Comparison of ENCODE assay signal across 8 cellular contexts in genomic region chr19:46546194-46546896, GRCh38. TPM values are rescaled to one million over a fixed set of nuclear protein-coding genes. Genes with fewer than 3 reads are reported as not detected.
A peak's percentile ranks its signal among the peaks of the same experiment; 100 is the strongest.
DNase-seq lines count a peak whose midpoint lies in the region; ATAC-seq lines count a peak whose summit lies in the region.

No MANE protein-coding gene starts in this region.

- H3K9me3 Mint-ChIP-seq in stimulated activated naive B cell treated with anti-CD40 and anti-IgM and Interleukin-4, amounts not matched to agents 10 μg/mL and 1 μg/mL and 100 μg/mL, for 72 hours, result peaks cover 10 to 12% of the 10 kb centered on the region in 2 donors

- peak overlapping the region; percentile 42 for H3K4me3 ChIP-seq in HUES64 (ENCODE audit: low read length)

- H3K36me3 ChIP-seq in HUES64 (ENCODE audit: insufficient read depth, low read length), result no peaks in the 10 kb centered on the region

- WGBS in HUES64, result 77% methylated on average over 7 of the region's 7 CpGs

- ATAC-seq in stimulated activated naive B cell treated with anti-CD40 and anti-IgM and Interleukin-4, amounts not matched to agents 10 μg/mL and 1 μg/mL and 100 μg/mL, for 72 hours (replicated peaks), result peak; percentile 87 to 94
- ATAC-seq in GM21619 (IDR thresholded peaks at IDR 0.05; ENCODE audit: unreplicated experiment), result no peak

- peaks cover 5% of the 10 kb centered on the region for H3K4me1 ChIP-seq in HUES64 (ENCODE audit: insufficient read depth, low read length)

- peaks cover 3 to 4% of the 10 kb centered on the region in 2 donors for H3K4me1 Mint-ChIP-seq in stimulated activated naive B cell treated with anti-CD40 and anti-IgM and Interleukin-4, amounts not matched to agents 10 μg/mL and 1 μg/mL and 100 μg/mL, for 72 hours

- no peak overlapping the region for H3K27ac Mint-ChIP-seq in stimulated activated naive B cell treated with anti-CD40 and anti-IgM and Interleukin-4, amounts not matched to agents 10 μg/mL and 1 μg/mL and 100 μg/mL, for 72 hours

- H3K27ac ChIP-seq in HUES64 (ENCODE audit: low read depth, low read length), result no peak overlapping the region

- peak overlapping the region; percentile 67 to 69 for H3K4me3 Mint-ChIP-seq in stimulated activated naive B cell treated with anti-CD40 and anti-IgM and Interleukin-4, amounts not matched to agents 10 μg/mL and 1 μg/mL and 100 μg/mL, for 72 hours

- peak; percentile 35 for DNase-seq in COLO829 (ENCODE audit: low spot score)
- DNase-seq in activated CD8-positive, alpha-beta memory T cell treated with anti-CD3 and anti-CD28 coated beads, Interleukin-2, amount 50 U/mL, for 48 hours, result peak; percentile 56
- DNase-seq in inferior parietal cortex (ENCODE audit: extremely low spot score), result peak; percentile 44
- peak; percentile 39 for DNase-seq in stimulated activated naive B cell treated with anti-CD40 and anti-IgM and Interleukin-4, amounts not matched to agents 10 μg/mL and 1 μg/mL and 100 μg/mL, for 72 hours
- no peak for DNase-seq in hepatic stellate cell (ENCODE audit: low spot score)
- DNase-seq in activated CD4-positive, alpha-beta T cell treated with anti-CD3 and anti-CD28 coated beads, Interleukin-2, amount 50 U/mL, for 48 hours, result no peak

- no peak overlapping the region; the same call in 1 of the 2 replicates for H3K9ac ChIP-seq in HUES64 (ENCODE audit: low read depth, low read length)

- H3K27me3 Mint-ChIP-seq in stimulated activated naive B cell treated with anti-CD40 and anti-IgM and Interleukin-4, amounts not matched to agents 10 μg/mL and 1 μg/mL and 100 μg/mL, for 72 hours, result peaks cover 6 to 10% of the 10 kb centered on the region in 2 donors

- no peaks in the 10 kb centered on the region for H3K27me3 ChIP-seq in HUES64 (ENCODE audit: insufficient read depth, low read length)

- H3K9me3 ChIP-seq in HUES64 (ENCODE audit: insufficient read depth, low read depth, low read length), result peaks cover 11% of the 10 kb centered on the region

- H3K36me3 Mint-ChIP-seq in stimulated activated naive B cell treated with anti-CD40 and anti-IgM and Interleukin-4, amounts not matched to agents 10 μg/mL and 1 μg/mL and 100 μg/mL, for 72 hours, result peaks cover 2 to 11% of the 10 kb centered on the region in 2 donors

RNA-seq across cellular contexts. Expression of gene PNMA8B, which starts 50.7 kb away (rescaled TPM):
- 1.00 TPM for polyA plus RNA-seq in HUES64 (2013, experiment 1 of 2)
- polyA plus RNA-seq in HUES64 (2013, experiment 2 of 2), result 1.6 TPM

RNA-seq across cellular contexts. Expression of gene CALM3, which starts 54.8 kb away (rescaled TPM):
- polyA plus RNA-seq in HUES64 (2013, experiment 1 of 2), result 216 TPM
- 254 TPM for polyA plus RNA-seq in HUES64 (2013, experiment 2 of 2)

Comparison
In these comparisons a context has a peak if more than half of its experiments do, and no peak if none do; other contexts are left out.
1. DNase-seq: peak in COLO829 (single experiment), activated CD8-positive, alpha-beta memory T cell treated with anti-CD3 and anti-CD28 coated beads, Interleukin-2, amount 50 U/mL, for 48 hours (single experiment), inferior parietal cortex (single experiment) and stimulated activated naive B cell treated with anti-CD40 and anti-IgM and Interleukin-4, amounts not matched to agents 10 μg/mL and 1 μg/mL and 100 μg/mL, for 72 hours (single experiment); none in hepatic stellate cell (single experiment) and activated CD4-positive, alpha-beta T cell treated with anti-CD3 and anti-CD28 coated beads, Interleukin-2, amount 50 U/mL, for 48 hours (0 of 2).